In genomic region chr20:48826064-48826463, GRCh38 we compare ENCODE assay signal across 8 cellular contexts. TPM values are rescaled to one million over a fixed set of nuclear protein-coding genes. Genes with fewer than 3 reads are reported as not detected.
DNase-seq lines count a peak whose midpoint lies in the region; ATAC-seq and TF ChIP-seq lines count a peak whose summit lies in the region.

No MANE protein-coding gene starts in this region.

- H3K4me3 ChIP-seq in AG04449 (ENCODE audit: low read depth, low read length), result peak overlapping the region; percentile 25; the same call in 1 of the 2 replicates
- H3K4me3 ChIP-seq in HUES6 (ENCODE audit: low read depth, low read length), result peak overlapping the region; percentile 94
- H3K4me3 ChIP-seq in mucosa of stomach (ENCODE audit: low read length), result no peak overlapping the region
- H3K4me3 ChIP-seq in uterus, result no peak overlapping the region

- TF ChIP-seq CTCF in AG04449 (IDR thresholded peaks at IDR 0.05; ENCODE audit: insufficient read depth, low read length, missing control alignments), result no peak
- no peak for TF ChIP-seq CTCF in uterus (IDR thresholded peaks at IDR 0.05)

- H3K9ac ChIP-seq in HUES6 (ENCODE audit: low read length) (peak overlapping the region; percentile 34), mucosa of stomach (ENCODE audit: low read length) (peak overlapping the region; percentile 47)

- CTCF ChIA-PET in AG04449 (lab: Yijun Ruan, JAX), result interaction anchor here (1.9 kb wide), 1 partner anchor 166 kb away, joined by 4 read pairs; no protein-coding TSS in a partner anchor

- peaks cover 60% of the 10 kb centered on the region for H3K27me3 ChIP-seq in HUES6 (ENCODE audit: control insufficient read depth, insufficient read depth, low read length)
- H3K27me3 ChIP-seq in mucosa of stomach (ENCODE audit: control insufficient read depth, insufficient read depth, low read length), result peaks cover 13% of the 10 kb centered on the region
- H3K27me3 ChIP-seq in uterus, result no peaks in the 10 kb centered on the region

- DNase-seq in AG04449 (ENCODE audit: low read depth, low spot score) (no peak), AG20443 (ENCODE audit: low spot score) (no peak), uterus (no peak)
- no peak for DNase-seq in central memory CD8-positive, alpha-beta T cell (ENCODE audit: low spot score in 2 of 2)

- peaks cover 63% of the 10 kb centered on the region for H3K4me1 Mint-ChIP-seq in central memory CD8-positive, alpha-beta T cell

- H3K36me3 Mint-ChIP-seq in central memory CD8-positive, alpha-beta T cell (ENCODE audit: insufficient read depth), result peaks cover 31% of the 10 kb centered on the region

- H3K27ac Mint-ChIP-seq in central memory CD8-positive, alpha-beta T cell (ENCODE audit: low read depth), result peak overlapping the region; percentile 91

- H3K36me3 ChIP-seq in HUES6 (ENCODE audit: control insufficient read depth, insufficient read depth, low read length), result no peaks in the 10 kb centered on the region
- H3K36me3 ChIP-seq in mucosa of stomach (ENCODE audit: control insufficient read depth, insufficient read depth, low read length), result no peaks in the 10 kb centered on the region
- no peaks in the 10 kb centered on the region for H3K36me3 ChIP-seq in uterus

- intact Hi-C loops in uterus (cut with DNase I; ENCODE audit: low total_unique reads), result no loop called here

- no peak overlapping the region; the same call in 1 of the 2 replicates for H3K27ac ChIP-seq in HUES6 (ENCODE audit: low read depth, low read length)
- H3K27ac ChIP-seq in uterus, result no peak overlapping the region

- no peaks in the 10 kb centered on the region for H3K9me3 Mint-ChIP-seq in central memory CD8-positive, alpha-beta T cell

- H3K27me3 Mint-ChIP-seq in central memory CD8-positive, alpha-beta T cell, result no peaks in the 10 kb centered on the region

- POLR2A ChIA-PET in AG04449 (lab: Yijun Ruan, JAX), result interaction anchor here (0.5 kb wide), 1 partner anchor 79 kb away, joined by 4 read pairs; no protein-coding TSS in a partner anchor

- no peak for TF ChIP-seq POLR2A in uterus (IDR thresholded peaks at IDR 0.05)

- H3K4me1 ChIP-seq in HUES6 (ENCODE audit: control insufficient read depth, insufficient read depth, low read length), result peaks cover 16% of the 10 kb centered on the region
- H3K4me1 ChIP-seq in mucosa of stomach (ENCODE audit: control insufficient read depth, insufficient read depth, low read length), result peaks cover 7% of the 10 kb centered on the region
- no peaks in the 10 kb centered on the region for H3K4me1 ChIP-seq in uterus

- H3K9me3 ChIP-seq in HUES6 (ENCODE audit: control insufficient read depth, insufficient read depth, low read depth, low read length) (no peaks in the 10 kb centered on the region), mucosa of stomach (ENCODE audit: control insufficient read depth, low read length) (no peaks in the 10 kb centered on the region), uterus (no peaks in the 10 kb centered on the region)

- H3K4me3 Mint-ChIP-seq in central memory CD8-positive, alpha-beta T cell, result peak overlapping the region; percentile 97

- ATAC-seq in central memory CD8-positive, alpha-beta T cell (replicated peaks; ENCODE audit: extremely low read depth, poor library complexity, severe bottlenecking), result no peak
- ATAC-seq in GM19463 (IDR thresholded peaks at IDR 0.05; ENCODE audit: unreplicated experiment), result no peak
- ATAC-seq in GM18868 (IDR thresholded peaks at IDR 0.05; ENCODE audit: unreplicated experiment), result no peak

RNA-seq across cellular contexts. Expression of gene PREX1, which starts 1.7 kb away (rescaled TPM):
- total RNA-seq in uterus, result 10 to 100 TPM in 2 of 4 donors, 1 to 10 TPM in 2; 3.6 to 19.7 (median 11.3) TPM

Comparison
In these comparisons a context has a peak if more than half of its experiments do, and no peak if none do; other contexts are left out.
1. H3K4me3 ChIP-seq: peak in AG04449 (single experiment) and HUES6 (single experiment); none in mucosa of stomach (single experiment) and uterus (0 of 2).